Comparison of ENCODE assay signal across 1 cellular context in genomic region chr5:123089572-123089970, GRCh38.
TF ChIP-seq lines count a peak whose summit lies in the region.

No MANE protein-coding gene starts in this region.

TF ChIP-seq in HEK293, 187 proteins besides CTCF, POLR2A, EP300 and RAD21 (continued from another document):
- TF ChIP-seq ZNF704 (tag by site-specific recombination; IDR thresholded peaks at IDR 0.05) (no peak), ZNF501 (tag by site-specific recombination; IDR thresholded peaks at IDR 0.05) (peak; percentile 21; the same call in 1 of the 2 replicates), ZBTB20 (tag by site-specific recombination; IDR thresholded peaks at IDR 0.05) (peak; percentile 78), ZBTB8A (tag by site-specific recombination; IDR thresholded peaks at IDR 0.05) (peak; percentile 86), GLI4 (tag by site-specific recombination; IDR thresholded peaks at IDR 0.05) (no peak), ZBTB26 (tag by site-specific recombination; optimal IDR thresholded peaks at IDR 0.05) (peak; percentile 63), ZNF660 (tag by site-specific recombination; IDR thresholded peaks at IDR 0.05) (no peak), ZBTB6 (tag by site-specific recombination; IDR thresholded peaks at IDR 0.05) (peak; percentile 91), AEBP2 (tag by site-specific recombination; IDR thresholded peaks at IDR 0.05; ENCODE audit: borderline replicate concordance) (no peak), ZNF707 (tag by site-specific recombination; IDR thresholded peaks at IDR 0.05) (no peak), ZBTB49 (tag by site-specific recombination; IDR thresholded peaks at IDR 0.05; ENCODE audit: low read depth) (no peak), SP7 (tag by site-specific recombination; IDR thresholded peaks at IDR 0.05) (no peak), ZNF133 (tag by site-specific recombination; IDR thresholded peaks at IDR 0.05) (no peak), GLIS2 (tag by site-specific recombination; IDR thresholded peaks at IDR 0.05) (peak; percentile 66)
